16 cellular contexts compared by ENCODE assay signal in genomic region chrX:30495468-30495867, GRCh38.
DNase-seq lines count a peak whose midpoint lies in the region; ATAC-seq and TF ChIP-seq lines count a peak whose summit lies in the region.
"Had no signal": no experiment of that assay in that cellular context is flagged by ENCODE, and none has a peak within 500 bp of the region (broad histone marks: within the 10 kb centered on the region; RNA-seq: fewer than 3 reads in every experiment).

No MANE protein-coding gene starts in this region.

- H3K9me3 ChIP-seq in tibial nerve = no peaks in the 10 kb centered on the region

- no peak for TF ChIP-seq POLR2A in tibial nerve (IDR thresholded peaks at IDR 0.05)

- no peak for TF ChIP-seq CTCF in tibial nerve (IDR thresholded peaks at IDR 0.05)

- ATAC-seq in GM18861 (IDR thresholded peaks at IDR 0.05; ENCODE audit: unreplicated experiment) (peak; percentile 80), GM21529 (IDR thresholded peaks at IDR 0.05; ENCODE audit: unreplicated experiment) (peak; percentile 78), HG03432 (IDR thresholded peaks at IDR 0.05; ENCODE audit: unreplicated experiment) (peak; percentile 64), GM21390 (IDR thresholded peaks at IDR 0.05; ENCODE audit: unreplicated experiment) (no peak), GM21528 (IDR thresholded peaks at IDR 0.05; ENCODE audit: low FRiP score, unreplicated experiment) (no peak)
- ATAC-seq: T-helper 17 cell had no signal

- no peak for TF ChIP-seq EP300 in tibial nerve (IDR thresholded peaks at IDR 0.05)

- WGBS in tibial nerve, 2 donors = 47 to 51% methylated on average over 1 of the region's 1 CpG

- H3K4me1 ChIP-seq in tibial nerve = no peaks in the 10 kb centered on the region

- DNase-seq in renal cortical epithelial cell (ENCODE audit: low read depth) (peak; percentile 17), tibial nerve (ENCODE audit: low spot score in 2 of 2) (no peak)
- DNase-seq: ACHN; CD4-positive, alpha-beta T cell; GF-D8; HCEC 1CT; Karpas-422; NCI-H2081; NCI-H524; SHP77 treated with DMSO at 0.1 percent for 48 hours; T-helper 17 cell had no signal

- H3K27me3 ChIP-seq in tibial nerve = no peaks in the 10 kb centered on the region

- H3K4me3 ChIP-seq in tibial nerve = no peak overlapping the region

- H3K36me3 ChIP-seq in tibial nerve = no peaks in the 10 kb centered on the region

- H3K27ac ChIP-seq in tibial nerve = no peak overlapping the region

Comparison
In these comparisons a context has a peak if more than half of its experiments do, and no peak if none do; other contexts are left out.
1. ATAC-seq: peak in GM18861 (single experiment), GM21529 (single experiment) and HG03432 (single experiment); none in GM21390 (single experiment) and GM21528 (single experiment).